ENCODE assay signal across 1 cellular context in genomic region chr1:18955442-18956188, GRCh38.
TF ChIP-seq lines count a peak whose summit lies in the region.

No MANE protein-coding gene starts in this region.

TF ChIP-seq in HepG2, 621 proteins besides CTCF, POLR2A, EP300 and RAD21 (continued from another document and continues in another):
- TF ChIP-seq, protein P1, sequence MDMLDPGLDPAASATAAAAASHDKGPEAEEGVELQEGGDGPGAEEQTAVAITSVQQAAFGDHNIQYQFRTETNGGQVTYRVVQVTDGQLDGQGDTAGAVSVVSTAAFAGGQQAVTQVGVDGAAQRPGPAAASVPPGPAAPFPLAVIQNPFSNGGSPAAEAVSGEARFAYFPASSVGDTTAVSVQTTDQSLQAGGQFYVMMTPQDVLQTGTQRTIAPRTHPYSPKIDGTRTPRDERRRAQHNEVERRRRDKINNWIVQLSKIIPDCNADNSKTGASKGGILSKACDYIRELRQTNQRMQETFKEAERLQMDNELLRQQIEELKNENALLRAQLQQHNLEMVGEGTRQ (IDR thresholded peaks at IDR 0.05; ENCODE audit: low read depth, low read length) = no peak
- TF ChIP-seq, protein P1 (CRISPR knock-in tag; IDR thresholded peaks at IDR 0.05; ENCODE audit: borderline replicate concordance) = no peak
- TF ChIP-seq ZNF883 (CRISPR knock-in tag; IDR thresholded peaks at IDR 0.05; ENCODE audit: not compliant biosample characterization) = no peak
- no peak for TF ChIP-seq ZNF781 (CRISPR knock-in tag; IDR thresholded peaks at IDR 0.05; ENCODE audit: borderline replicate concordance, not compliant biosample characterization)
- TF ChIP-seq ZNF777 (CRISPR knock-in tag; IDR thresholded peaks at IDR 0.05) = peak; percentile 88
- TF ChIP-seq PRDM15 (CRISPR knock-in tag; IDR thresholded peaks at IDR 0.05) = no peak
- no peak for TF ChIP-seq MNT (IDR thresholded peaks at IDR 0.05)
- no peak for TF ChIP-seq DBP (CRISPR knock-in tag; IDR thresholded peaks at IDR 0.05; ENCODE audit: not compliant biosample characterization)
- no peak for TF ChIP-seq XBP1 (CRISPR knock-in tag; IDR thresholded peaks at IDR 0.05)
- no peak for TF ChIP-seq ZMAT3 (CRISPR knock-in tag; conservative IDR thresholded peaks at IDR 0.05)
- TF ChIP-seq SMAD9 (CRISPR knock-in tag; IDR thresholded peaks at IDR 0.05) = no peak
- TF ChIP-seq, protein P2, sequence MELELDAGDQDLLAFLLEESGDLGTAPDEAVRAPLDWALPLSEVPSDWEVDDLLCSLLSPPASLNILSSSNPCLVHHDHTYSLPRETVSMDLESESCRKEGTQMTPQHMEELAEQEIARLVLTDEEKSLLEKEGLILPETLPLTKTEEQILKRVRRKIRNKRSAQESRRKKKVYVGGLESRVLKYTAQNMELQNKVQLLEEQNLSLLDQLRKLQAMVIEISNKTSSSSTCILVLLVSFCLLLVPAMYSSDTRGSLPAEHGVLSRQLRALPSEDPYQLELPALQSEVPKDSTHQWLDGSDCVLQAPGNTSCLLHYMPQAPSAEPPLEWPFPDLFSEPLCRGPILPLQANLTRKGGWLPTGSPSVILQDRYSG (CRISPR knock-in tag; IDR thresholded peaks at IDR 0.05) = no peak
- TF ChIP-seq ZKSCAN8 (CRISPR knock-in tag; IDR thresholded peaks at IDR 0.05; ENCODE audit: borderline replicate concordance) = no peak
- TF ChIP-seq, protein P3, sequence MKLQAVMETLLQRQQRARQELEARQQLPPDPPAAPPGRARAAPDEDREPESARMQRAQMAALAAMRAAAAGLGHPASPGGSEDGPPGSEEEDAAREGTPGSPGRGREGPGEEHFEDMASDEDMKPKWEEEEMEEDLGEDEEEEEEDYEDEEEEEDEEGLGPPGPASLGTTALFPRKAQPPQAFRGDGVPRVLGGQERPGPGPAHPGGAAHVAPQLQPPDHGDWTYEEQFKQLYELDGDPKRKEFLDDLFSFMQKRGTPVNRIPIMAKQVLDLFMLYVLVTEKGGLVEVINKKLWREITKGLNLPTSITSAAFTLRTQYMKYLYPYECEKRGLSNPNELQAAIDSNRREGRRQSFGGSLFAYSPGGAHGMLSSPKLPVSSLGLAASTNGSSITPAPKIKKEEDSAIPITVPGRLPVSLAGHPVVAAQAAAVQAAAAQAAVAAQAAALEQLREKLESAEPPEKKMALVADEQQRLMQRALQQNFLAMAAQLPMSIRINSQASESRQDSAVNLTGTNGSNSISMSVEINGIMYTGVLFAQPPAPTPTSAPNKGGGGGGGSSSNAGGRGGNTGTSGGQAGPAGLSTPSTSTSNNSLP (IDR thresholded peaks at IDR 0.05; ENCODE audit: low read depth, low read length) = no peak
- TF ChIP-seq ZNF878 (CRISPR knock-in tag; IDR thresholded peaks at IDR 0.05) = no peak
- TF ChIP-seq MZF1 (CRISPR knock-in tag; IDR thresholded peaks at IDR 0.05; ENCODE audit: borderline replicate concordance) = no peak
- no peak for TF ChIP-seq ATF1 (CRISPR knock-in tag; IDR thresholded peaks at IDR 0.05)
- no peak for TF ChIP-seq KMT2B (CRISPR knock-in tag; IDR thresholded peaks at IDR 0.05)
- no peak for TF ChIP-seq NFRKB (IDR thresholded peaks at IDR 0.05)
- no peak for TF ChIP-seq KLF9 (CRISPR knock-in tag; IDR thresholded peaks at IDR 0.05; ENCODE audit: low read depth)
- TF ChIP-seq TOE1 (CRISPR knock-in tag; IDR thresholded peaks at IDR 0.05) = no peak
- TF ChIP-seq ZNF432 (CRISPR knock-in tag; IDR thresholded peaks at IDR 0.05; ENCODE audit: borderline replicate concordance) = no peak
- TF ChIP-seq ZBTB1 (CRISPR knock-in tag; IDR thresholded peaks at IDR 0.05; ENCODE audit: borderline replicate concordance) = peak; percentile 40; the same call in 1 of the 2 replicates
- TF ChIP-seq PTBP1 (IDR thresholded peaks at IDR 0.05; ENCODE audit: low read depth, low read length, poor library complexity, severe bottlenecking) = no peak
- no peak for TF ChIP-seq CHCHD3 (CRISPR knock-in tag; IDR thresholded peaks at IDR 0.05)
- peak; percentile 65 for TF ChIP-seq SALL1 (CRISPR knock-in tag; IDR thresholded peaks at IDR 0.05)
- TF ChIP-seq TEAD2 (CRISPR knock-in tag; IDR thresholded peaks at IDR 0.05) = no peak
- TF ChIP-seq GZF1 (CRISPR knock-in tag; IDR thresholded peaks at IDR 0.05) = no peak
- no peak for TF ChIP-seq PRDM10 (CRISPR knock-in tag; IDR thresholded peaks at IDR 0.05; ENCODE audit: low read depth)
- TF ChIP-seq ARID4A (CRISPR knock-in tag; IDR thresholded peaks at IDR 0.05; ENCODE audit: borderline replicate concordance) = peak; percentile 69; the same call in 1 of the 2 replicates
- 0 out of 2 replicates have a peak, but pooled peaks have one; percentile 29 for TF ChIP-seq MLX (CRISPR knock-in tag; IDR thresholded peaks at IDR 0.05)
- TF ChIP-seq EED (CRISPR knock-in tag; IDR thresholded peaks at IDR 0.05) = no peak
- TF ChIP-seq BORCS8-MEF2B (CRISPR knock-in tag; IDR thresholded peaks at IDR 0.05) = peak; percentile 67; the same call in 1 of the 2 replicates
- TF ChIP-seq RXRA (CRISPR knock-in tag; IDR thresholded peaks at IDR 0.05) = no peak
- TF ChIP-seq, protein P4, sequence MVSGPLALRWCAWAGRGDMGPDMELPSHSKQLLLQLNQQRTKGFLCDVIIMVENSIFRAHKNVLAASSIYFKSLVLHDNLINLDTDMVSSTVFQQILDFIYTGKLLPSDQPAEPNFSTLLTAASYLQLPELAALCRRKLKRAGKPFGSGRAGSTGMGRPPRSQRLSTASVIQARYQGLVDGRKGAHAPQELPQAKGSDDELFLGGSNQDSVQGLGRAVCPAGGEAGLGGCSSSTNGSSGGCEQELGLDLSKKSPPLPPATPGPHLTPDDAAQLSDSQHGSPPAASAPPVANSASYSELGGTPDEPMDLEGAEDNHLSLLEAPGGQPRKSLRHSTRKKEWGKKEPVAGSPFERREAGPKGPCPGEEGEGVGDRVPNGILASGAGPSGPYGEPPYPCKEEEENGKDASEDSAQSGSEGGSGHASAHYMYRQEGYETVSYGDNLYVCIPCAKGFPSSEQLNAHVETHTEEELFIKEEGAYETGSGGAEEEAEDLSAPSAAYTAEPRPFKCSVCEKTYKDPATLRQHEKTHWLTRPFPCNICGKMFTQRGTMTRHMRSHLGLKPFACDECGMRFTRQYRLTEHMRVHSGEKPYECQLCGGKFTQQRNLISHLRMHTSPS (CRISPR knock-in tag; IDR thresholded peaks at IDR 0.05; ENCODE audit: low read depth) = no peak
- no peak for TF ChIP-seq NKX3-1 (CRISPR knock-in tag; IDR thresholded peaks at IDR 0.05)
- no peak for TF ChIP-seq CCAR2 (optimal IDR thresholded peaks at IDR 0.05; ENCODE audit: low read depth, low read length)
- TF ChIP-seq ZNF746 (CRISPR knock-in tag; IDR thresholded peaks at IDR 0.05) = no peak
- no peak for TF ChIP-seq SMC3 (IDR thresholded peaks at IDR 0.05; ENCODE audit: low read length)
- no peak for TF ChIP-seq ZNF205 (CRISPR knock-in tag; IDR thresholded peaks at IDR 0.05)
